10 cellular contexts compared by ENCODE assay signal in the genomic region with DNA sequence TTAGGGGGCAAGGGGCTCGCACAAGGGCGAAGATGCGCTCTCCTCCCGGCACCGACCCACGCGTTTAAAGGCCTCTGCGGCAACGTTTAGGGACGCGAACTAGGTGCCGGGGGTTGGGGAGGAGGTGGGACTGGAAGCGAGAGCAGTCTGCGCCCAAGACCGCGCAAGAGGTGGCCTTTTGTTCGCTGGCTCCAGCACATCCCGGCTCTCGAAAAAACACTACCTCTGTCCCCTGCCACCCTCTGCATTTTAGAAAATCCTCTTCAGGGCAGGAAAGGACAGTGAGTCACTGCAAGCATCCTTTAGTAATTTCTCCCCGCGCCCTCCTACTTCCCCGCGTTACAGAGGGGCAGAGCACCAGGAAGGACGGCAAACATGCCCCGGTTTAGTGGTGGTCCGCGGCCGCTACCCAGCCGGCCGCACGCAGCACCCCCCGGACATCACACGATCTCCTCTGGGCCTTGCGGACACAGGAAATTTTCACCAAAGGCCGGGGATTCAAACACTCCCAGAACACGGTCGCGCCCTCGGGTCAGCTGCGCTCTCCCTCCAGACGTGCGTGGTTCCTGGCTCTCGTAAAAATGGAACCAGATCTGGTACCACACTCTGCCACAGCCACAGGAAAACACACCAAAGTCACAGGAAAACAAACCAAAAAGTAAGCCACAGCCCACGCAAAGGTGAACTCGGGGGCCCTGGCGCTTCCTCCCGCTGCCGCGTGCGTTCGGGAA. TPM values are rescaled to one million over a fixed set of nuclear protein-coding genes. Genes with fewer than 3 reads are reported as not detected.
DNase-seq lines count a peak whose midpoint lies in the region; ATAC-seq and FAIRE-seq lines count a peak whose summit lies in the region.
"Had no signal": no experiment of that assay in that cellular context is flagged by ENCODE, and none has a peak within 500 bp of the region (broad histone marks: within the 10 kb centered on the region; RNA-seq: fewer than 3 reads in every experiment).

No MANE protein-coding gene starts in this region.

- H3K27ac ChIP-seq in right cardiac atrium (ENCODE audit: low read length) = peak overlapping the region; percentile 17
- peak overlapping the region; percentile 91 for H3K27ac ChIP-seq in small intestine (ENCODE audit: low read depth in 1 of 2, low read length in 1 of 2)

- H3K4me1 ChIP-seq in right cardiac atrium (ENCODE audit: control insufficient read depth, insufficient read depth, low read length) = no peaks in the 10 kb centered on the region
- peaks cover 5 to 8% of the 10 kb centered on the region in 2 donors for H3K4me1 ChIP-seq in small intestine (ENCODE audit: control insufficient read depth in 2 of 2, insufficient read depth in 1 of 2, low read depth in 1 of 2, low read length in 1 of 2)

- peaks cover 41% of the 10 kb centered on the region for H3K4me1 Mint-ChIP-seq in activated naive CD4-positive, alpha-beta T cell treated with anti-CD3 and anti-CD28 coated beads, Interleukin-2, amount 10 ng/mL, durations not matched to agents 7 days and 5 days

- FAIRE-seq in small intestine (lab: Jason Lieb, UNC) = no peak
- FAIRE-seq: A204.1, frontal cortex had no signal

- peaks cover 6% of the 10 kb centered on the region for H3K27me3 Mint-ChIP-seq in activated naive CD4-positive, alpha-beta T cell treated with anti-CD3 and anti-CD28 coated beads, Interleukin-2, amount 10 ng/mL, durations not matched to agents 7 days and 5 days

- H3K27me3 ChIP-seq in right cardiac atrium (ENCODE audit: control insufficient read depth, insufficient read depth) (no peaks in the 10 kb centered on the region), small intestine (ENCODE audit: control insufficient read depth in 2 of 2, insufficient read depth in 2 of 2, low read length in 2 of 2) (no peaks in the 10 kb centered on the region)

- intact Hi-C loops in right cardiac atrium (cut with DNase I) = no loop called here

- 1% methylated on average over 51 of the region's 51 CpGs for WGBS in right cardiac atrium
- 0 to 1% (median 0%) methylated on average over 48 to 51 of the region's 51 CpGs for WGBS in small intestine, 3 donors

- H3K4me3 ChIP-seq in right cardiac atrium (ENCODE audit: low read length) (peak overlapping the region; percentile 64), small intestine (ENCODE audit: low read depth in 1 of 2, low read length in 2 of 2) (peak overlapping the region; percentile 70 to 92)

- H3K9me3 Mint-ChIP-seq in activated naive CD4-positive, alpha-beta T cell treated with anti-CD3 and anti-CD28 coated beads, Interleukin-2, amount 10 ng/mL, durations not matched to agents 7 days and 5 days = no peaks in the 10 kb centered on the region

- H3K36me3 Mint-ChIP-seq in activated naive CD4-positive, alpha-beta T cell treated with anti-CD3 and anti-CD28 coated beads, Interleukin-2, amount 10 ng/mL, durations not matched to agents 7 days and 5 days = peaks cover 27% of the 10 kb centered on the region

- CTCF ChIA-PET in activated naive CD4-positive, alpha-beta T cell treated with anti-CD3 and anti-CD28 coated beads, Interleukin-2, amount 10 ng/mL, durations not matched to agents 7 days and 5 days (lab: Charles Lee) = interaction anchor here (1.2 to 3.3 kb wide), 4 partner anchors 51 to 409 kb away, joined by 3 to 11 read pairs (median 4); no protein-coding TSS in a partner anchor

- H3K9me3 ChIP-seq in right cardiac atrium (ENCODE audit: control insufficient read depth, low read length) = no peaks in the 10 kb centered on the region
- no peaks in the 10 kb centered on the region for H3K9me3 ChIP-seq in small intestine (ENCODE audit: control insufficient read depth, low read depth)

- H3K36me3 ChIP-seq in small intestine (ENCODE audit: control insufficient read depth in 2 of 2, insufficient read depth in 2 of 2, low read length in 2 of 2) = no peaks in the 10 kb centered on the region

- no peak overlapping the region for H3K4me3 Mint-ChIP-seq in activated naive CD4-positive, alpha-beta T cell treated with anti-CD3 and anti-CD28 coated beads, Interleukin-2, amount 10 ng/mL, durations not matched to agents 7 days and 5 days

- DNase-seq in DMS 273 (lab: John Stamatoyannopoulos, UW; ENCODE audit: unreplicated experiment) = peak; percentile 64
- no peak for DNase-seq in DMS 273 treated with DMSO at 0.1 percent for 48 hours (lab: John Stamatoyannopoulos, UW)
- DNase-seq in NCI-H774 (lab: John Stamatoyannopoulos, UW) = peak; percentile 52
- DNase-seq in activated naive CD4-positive, alpha-beta T cell treated with anti-CD3 and anti-CD28 coated beads, Interleukin-2, amount 10 ng/mL, durations not matched to agents 7 days and 5 days = peak; percentile 54
- DNase-seq in right cardiac atrium = peak in 2 of 3 donors; percentile 11 to 50
- DNase-seq in small intestine = peak; percentile 40

- no peak overlapping the region for H3K27ac Mint-ChIP-seq in activated naive CD4-positive, alpha-beta T cell treated with anti-CD3 and anti-CD28 coated beads, Interleukin-2, amount 10 ng/mL, durations not matched to agents 7 days and 5 days

- ATAC-seq in right cardiac atrium (peak; percentile 9 to 13), GM19035 (IDR thresholded peaks at IDR 0.05; ENCODE audit: unreplicated experiment) (no peak), GM21526 (IDR thresholded peaks at IDR 0.05; ENCODE audit: low FRiP score, unreplicated experiment) (no peak)

RNA-seq across cellular contexts. Expression of a gene that starts 1.1 kb away (rescaled TPM):
- 10 to 100 TPM; 53.5 to 82.4 (median 65.7) TPM for total RNA-seq in right cardiac atrium
- polyA plus RNA-seq in right cardiac atrium (20.8 TPM), small intestine (10 to 100 TPM in 1 of 3 donors, 1 to 10 TPM in 2; 3.6 to 38.1 (median 5.1) TPM)

Comparison
In these comparisons a context has a peak if more than half of its experiments do, and no peak if none do; other contexts are left out.
1. ATAC-seq: peak in right cardiac atrium (2 of 2); none in GM19035 (single experiment) and GM21526 (single experiment).